In the genomic region with DNA sequence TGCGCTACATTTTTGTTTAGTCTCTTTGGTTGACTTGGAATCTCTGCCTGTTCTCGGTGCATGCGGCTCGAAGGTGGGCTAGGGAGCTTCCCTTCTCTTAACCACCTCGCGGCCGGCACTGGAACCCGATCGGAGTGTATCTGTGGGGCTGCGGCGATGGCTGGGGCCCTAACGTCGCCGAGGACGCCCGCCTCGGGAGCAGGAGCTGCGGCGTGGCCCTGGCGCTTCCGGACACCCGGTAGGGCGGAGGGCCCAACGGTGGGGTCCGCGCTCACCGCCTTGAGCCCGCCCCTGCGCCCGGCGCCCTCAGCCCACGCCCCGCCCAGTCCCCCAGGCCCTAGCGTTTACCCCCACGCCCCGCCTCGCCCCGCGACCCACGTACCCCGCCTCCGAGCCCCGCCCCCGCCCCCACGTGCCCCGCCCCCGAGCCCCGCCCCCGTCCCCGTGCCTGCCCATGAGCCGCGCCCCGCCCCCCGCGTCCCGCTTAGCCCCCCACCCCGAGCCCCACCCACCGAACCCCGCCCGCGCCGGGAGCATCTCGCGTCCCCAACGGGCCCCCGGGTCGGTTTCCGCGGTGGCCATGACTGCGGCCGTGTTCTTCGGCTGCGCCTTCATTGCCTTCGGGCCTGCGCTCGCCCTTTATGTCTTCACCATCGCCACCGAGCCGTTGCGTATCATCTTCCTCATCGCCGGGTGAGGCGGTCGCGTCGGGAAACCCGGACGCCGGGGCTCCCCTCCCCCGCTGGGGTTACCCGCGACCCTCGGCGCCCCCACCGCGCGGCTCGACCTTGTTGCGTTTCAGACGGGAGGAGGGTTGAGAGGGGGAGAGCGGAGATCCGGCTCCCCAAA, we compare ENCODE assay signal across 1 cellular context.
TF ChIP-seq lines count a peak whose summit lies in the region.

TSS of gene APH1B (plus strand) at position 562 of the 849 bp plus-strand sequence. CDS start at position 581, 19 bp downstream.

TF ChIP-seq in PFSK-1, 5 proteins besides CTCF, POLR2A, EP300 and RAD21:
- peak; percentile 25; the same call in 1 of the 2 replicates for TF ChIP-seq SIN3A (IDR thresholded peaks at IDR 0.05; ENCODE audit: borderline replicate concordance, insufficient read depth, low read length)
- peak; percentile 11 for TF ChIP-seq FOXP2 (optimal IDR thresholded peaks at IDR 0.05; ENCODE audit: borderline replicate concordance, extremely low read depth, extremely low read length, insufficient read depth)
- no peak for TF ChIP-seq TAF1 (IDR thresholded peaks at IDR 0.05; ENCODE audit: borderline replicate concordance, insufficient read depth, low read length)
- 0 out of 2 replicates have a peak, but pooled peaks have one; percentile 52 for TF ChIP-seq POLR2AphosphoS5 (IDR thresholded peaks at IDR 0.05; ENCODE audit: low read depth, low read length)
- TF ChIP-seq REST (IDR thresholded peaks at IDR 0.05; ENCODE audit: insufficient read depth in 1 of 2, low read depth in 2 of 2, low read length in 2 of 2) = no peak
